8 cellular contexts compared by ENCODE assay signal in genomic region chr14:56580317-56580711, GRCh38. TPM values are rescaled to one million over a fixed set of nuclear protein-coding genes. Genes with fewer than 3 reads are reported as not detected.
DNase-seq lines count a peak whose midpoint lies in the region; ATAC-seq and TF ChIP-seq lines count a peak whose summit lies in the region.

No MANE protein-coding gene starts in this region.

- no peak overlapping the region for H4K91ac ChIP-seq in H9 (ENCODE audit: insufficient read length, low read depth, low read length)

- H3K4ac ChIP-seq in H9 (ENCODE audit: low read depth, low read length) = no peak overlapping the region

- ATAC-seq in T-helper 17 cell (no peak), HG02763 (IDR thresholded peaks at IDR 0.05; ENCODE audit: unreplicated experiment) (no peak)

- no peaks in the 10 kb centered on the region for H4K20me1 ChIP-seq in H9 (ENCODE audit: control insufficient read depth, insufficient read depth, insufficient read length)

- DNase-seq in AG10803 (ENCODE audit: low read depth) (no peak), H9 (no peak), T-helper 17 cell (no peak), G401 (ENCODE audit: low spot score) (no peak), posterior cingulate gyrus (no peak)

- H3K9ac ChIP-seq in H9 (ENCODE audit: extremely low read depth, insufficient read length, low read length) (peak overlapping the region; percentile 99), stomach smooth muscle (ENCODE audit: low read length in 2 of 2) (peak overlapping the region; percentile 82 to 90)

- H2BK120ac ChIP-seq in H9 (ENCODE audit: low read depth, low read length, poor library complexity, severe bottlenecking) = no peak overlapping the region

- no peaks in the 10 kb centered on the region; the same call in 1 of the 2 replicates for H3K4me1 ChIP-seq in H9 (ENCODE audit: insufficient read depth, low read length)
- H3K4me1 ChIP-seq in stomach smooth muscle (ENCODE audit: control insufficient read depth, insufficient read depth, low read length) = peaks cover 6% of the 10 kb centered on the region

- H3K27me3 Mint-ChIP-seq in H9 (ENCODE audit: low read depth) = no peaks in the 10 kb centered on the region
- H3K27me3 Mint-ChIP-seq in T-helper 17 cell = no peaks in the 10 kb centered on the region

- no peak overlapping the region for H2BK12ac ChIP-seq in H9 (ENCODE audit: insufficient read length, low read depth, low read length)

- in situ Hi-C loops in G401 (cut with HindIII; ENCODE audit: low sequenced_read_pairs) = no loop called here

- peak overlapping the region; percentile 65; the same call in 1 of the 2 replicates for H3K14ac ChIP-seq in H9 (ENCODE audit: insufficient read depth, low read length)

- no peaks in the 10 kb centered on the region for H3K9me3 Mint-ChIP-seq in H9

- H3K79me2 ChIP-seq in H9 (ENCODE audit: insufficient read depth, low read length) = peaks cover 17% of the 10 kb centered on the region; the same call in 1 of the 2 replicates

- H3K36me3 Mint-ChIP-seq in H9 (ENCODE audit: insufficient read depth in 1 of 3, low read depth in 3 of 3) = no peaks in the 10 kb centered on the region
- peaks cover 4% of the 10 kb centered on the region for H3K36me3 Mint-ChIP-seq in T-helper 17 cell (ENCODE audit: low read depth)

- intact Hi-C loops in posterior cingulate gyrus (cut with DNase I) = no loop called here

- H3K4me3 Mint-ChIP-seq in H9 (peak overlapping the region; percentile 79 to 86), T-helper 17 cell (peak overlapping the region; percentile 97)

- H3K27me3 ChIP-seq in H9 (ENCODE audit: insufficient read depth, low read length) = no peaks in the 10 kb centered on the region
- no peaks in the 10 kb centered on the region for H3K27me3 ChIP-seq in stomach smooth muscle (ENCODE audit: control insufficient read depth in 1 of 2, insufficient read depth in 2 of 2, low read length in 2 of 2)

- peaks cover 4% of the 10 kb centered on the region for H3K23me2 ChIP-seq in H9 (ENCODE audit: insufficient read length, low read depth, low read length, poor library complexity, severe bottlenecking)

- peaks cover 10 to 14% of the 10 kb centered on the region in 2 experiments for H3K4me1 Mint-ChIP-seq in H9
- peaks cover 38% of the 10 kb centered on the region for H3K4me1 Mint-ChIP-seq in T-helper 17 cell

- H3K9me3 ChIP-seq in H9 (ENCODE audit: control insufficient read depth, low read depth, low read length) (no peaks in the 10 kb centered on the region), T-helper 17 cell (ENCODE audit: control insufficient read depth, low read length, poor library complexity, severe bottlenecking) (no peaks in the 10 kb centered on the region), stomach smooth muscle (ENCODE audit: control insufficient read depth in 2 of 2, low read length in 2 of 2) (no peaks in the 10 kb centered on the region)

- TF ChIP-seq CTCF in AG10803 (conservative IDR thresholded peaks at IDR 0.05; ENCODE audit: low read length) = no peak
- no peak for TF ChIP-seq CTCF in H9 (conservative IDR thresholded peaks at IDR 0.05)

- H2BK15ac ChIP-seq in H9 (ENCODE audit: low read depth, low read length) = no peak overlapping the region

- no peak overlapping the region for H2AK5ac ChIP-seq in H9 (ENCODE audit: insufficient read length, low read length)

- H3K4me3 ChIP-seq in AG10803 (ENCODE audit: low read length) = peak overlapping the region; percentile 98
- peak overlapping the region; percentile 99 for H3K4me3 ChIP-seq in iPS-11a (ENCODE audit: low read depth, low read length)
- peak overlapping the region; percentile 69 to 94 for H3K4me3 ChIP-seq in stomach smooth muscle (ENCODE audit: low read length in 2 of 2)

- no peak overlapping the region for H4K5ac ChIP-seq in H9 (ENCODE audit: insufficient read length, low read depth, low read length)

- H3K27ac Mint-ChIP-seq in H9 (peak overlapping the region in 2 of 3 experiments; percentile 93 to 95; a peak in 4 of 7 replicates), T-helper 17 cell (peak overlapping the region; percentile 96)

- H3T11ph ChIP-seq in H9 (ENCODE audit: low read length) = no peak overlapping the region

- H3K36me3 ChIP-seq in stomach smooth muscle (ENCODE audit: control insufficient read depth in 2 of 2, insufficient read depth in 2 of 2, low read length in 2 of 2) = no peaks in the 10 kb centered on the region

- H3K56ac ChIP-seq in H9 (ENCODE audit: insufficient read length, low read depth, low read length) = no peak overlapping the region

- no peak overlapping the region for H3K27ac ChIP-seq in H9 (ENCODE audit: insufficient read length, low read depth, low read length)
- no peak overlapping the region for H3K27ac ChIP-seq in stomach smooth muscle (ENCODE audit: low read length)

- WGBS in H9 (ENCODE audit: extremely low coverage, insufficient read length, low lambda C conversion rate) = no CpG with 5 or more reads among the region's 6 CpGs

- no peak overlapping the region for H2AFZ ChIP-seq in H9 (ENCODE audit: low read length)

- no peak overlapping the region for H2BK5ac ChIP-seq in H9 (ENCODE audit: insufficient read length, low read length)

- H3K23ac ChIP-seq in H9 (ENCODE audit: insufficient read length, low read depth, low read length) = no peak overlapping the region

- H3K18ac ChIP-seq in H9 (ENCODE audit: insufficient read length, low read depth, low read length) = no peak overlapping the region

- H3K4me2 ChIP-seq in H9 (ENCODE audit: insufficient read depth, insufficient read length, low read length) = peak overlapping the region; percentile 87

- H2BK20ac ChIP-seq in H9 (ENCODE audit: low read depth, low read length, poor library complexity, severe bottlenecking) = no peak overlapping the region

- H3K79me1 ChIP-seq in H9 (ENCODE audit: insufficient read depth, low read depth, low read length, poor library complexity, severe bottlenecking) = no peaks in the 10 kb centered on the region

- no peak overlapping the region for H4K8ac ChIP-seq in H9 (replicated peaks; ENCODE audit: insufficient read length, low read depth, low read length)

RNA-seq across cellular contexts. Expression of gene TMEM260, which starts 0.7 kb away (rescaled TPM):
- 19.1 and 20.0 TPM in 2 replicates for total RNA-seq in H9 (2021)
- total RNA-seq in T-helper 17 cell = 10 to 100 TPM; 16.8 to 21.2 TPM
- 17.8 and 20.1 TPM in 2 replicates for total RNA-seq in G401 (2014; rRNA removed; shearing (Covaris generic))
